Comparison of ENCODE assay signal across 1 cellular context in the genomic region with DNA sequence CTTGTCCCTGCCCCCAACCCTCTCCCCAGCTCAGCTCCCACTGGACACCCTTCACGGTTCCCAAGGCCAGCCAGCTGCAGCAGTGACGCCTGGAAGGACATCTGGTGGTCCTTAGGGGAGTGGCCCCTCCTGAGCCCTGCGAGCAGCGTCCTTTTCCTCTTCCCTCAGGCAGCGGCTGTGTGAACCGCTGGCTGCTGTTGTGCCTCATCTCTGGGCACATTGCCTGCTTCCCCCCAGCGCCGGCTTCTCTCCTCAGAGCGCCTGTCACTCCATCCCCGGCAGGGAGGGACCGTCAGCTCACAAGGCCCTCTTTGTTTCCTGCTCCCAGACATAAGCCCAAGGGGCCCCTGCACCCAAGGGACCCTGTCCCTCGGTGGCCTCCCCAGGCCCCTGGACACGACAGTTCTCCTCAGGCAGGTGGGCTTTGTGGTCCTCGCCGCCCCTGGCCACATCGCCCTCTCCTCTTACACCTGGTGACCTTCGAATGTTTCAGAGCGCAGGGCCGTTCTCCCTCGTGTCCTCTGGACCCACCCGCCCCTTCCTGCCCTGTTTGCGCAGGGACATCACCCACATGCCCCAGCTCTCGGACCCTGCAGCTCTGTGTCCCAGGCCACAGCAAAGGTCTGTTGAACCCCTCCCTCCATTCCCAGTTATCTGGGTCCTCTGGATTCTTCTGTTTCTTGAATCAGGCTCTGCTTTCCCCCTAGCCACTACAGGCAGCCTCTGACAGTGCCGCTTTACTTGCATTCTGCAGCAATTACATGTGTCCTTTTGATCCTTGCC.
TF ChIP-seq lines count a peak whose summit lies in the region.

No MANE protein-coding gene starts in this region.

TF ChIP-seq in HepG2, 621 proteins besides CTCF, POLR2A, EP300 and RAD21 (continued from another document and continues in another):
- TF ChIP-seq, protein P1, sequence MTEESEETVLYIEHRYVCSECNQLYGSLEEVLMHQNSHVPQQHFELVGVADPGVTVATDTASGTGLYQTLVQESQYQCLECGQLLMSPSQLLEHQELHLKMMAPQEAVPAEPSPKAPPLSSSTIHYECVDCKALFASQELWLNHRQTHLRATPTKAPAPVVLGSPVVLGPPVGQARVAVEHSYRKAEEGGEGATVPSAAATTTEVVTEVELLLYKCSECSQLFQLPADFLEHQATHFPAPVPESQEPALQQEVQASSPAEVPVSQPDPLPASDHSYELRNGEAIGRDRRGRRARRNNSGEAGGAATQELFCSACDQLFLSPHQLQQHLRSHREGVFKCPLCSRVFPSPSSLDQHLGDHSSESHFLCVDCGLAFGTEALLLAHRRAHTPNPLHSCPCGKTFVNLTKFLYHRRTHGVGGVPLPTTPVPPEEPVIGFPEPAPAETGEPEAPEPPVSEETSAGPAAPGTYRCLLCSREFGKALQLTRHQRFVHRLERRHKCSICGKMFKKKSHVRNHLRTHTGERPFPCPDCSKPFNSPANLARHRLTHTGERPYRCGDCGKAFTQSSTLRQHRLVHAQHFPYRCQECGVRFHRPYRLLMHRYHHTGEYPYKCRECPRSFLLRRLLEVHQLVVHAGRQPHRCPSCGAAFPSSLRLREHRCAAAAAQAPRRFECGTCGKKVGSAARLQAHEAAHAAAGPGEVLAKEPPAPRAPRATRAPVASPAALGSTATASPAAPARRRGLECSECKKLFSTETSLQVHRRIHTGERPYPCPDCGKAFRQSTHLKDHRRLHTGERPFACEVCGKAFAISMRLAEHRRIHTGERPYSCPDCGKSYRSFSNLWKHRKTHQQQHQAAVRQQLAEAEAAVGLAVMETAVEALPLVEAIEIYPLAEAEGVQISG (CRISPR knock-in tag; IDR thresholded peaks at IDR 0.05) = peak; percentile 80
- peak; percentile 91 for TF ChIP-seq ZNF768 (CRISPR knock-in tag; IDR thresholded peaks at IDR 0.05)
- TF ChIP-seq, protein P2, sequence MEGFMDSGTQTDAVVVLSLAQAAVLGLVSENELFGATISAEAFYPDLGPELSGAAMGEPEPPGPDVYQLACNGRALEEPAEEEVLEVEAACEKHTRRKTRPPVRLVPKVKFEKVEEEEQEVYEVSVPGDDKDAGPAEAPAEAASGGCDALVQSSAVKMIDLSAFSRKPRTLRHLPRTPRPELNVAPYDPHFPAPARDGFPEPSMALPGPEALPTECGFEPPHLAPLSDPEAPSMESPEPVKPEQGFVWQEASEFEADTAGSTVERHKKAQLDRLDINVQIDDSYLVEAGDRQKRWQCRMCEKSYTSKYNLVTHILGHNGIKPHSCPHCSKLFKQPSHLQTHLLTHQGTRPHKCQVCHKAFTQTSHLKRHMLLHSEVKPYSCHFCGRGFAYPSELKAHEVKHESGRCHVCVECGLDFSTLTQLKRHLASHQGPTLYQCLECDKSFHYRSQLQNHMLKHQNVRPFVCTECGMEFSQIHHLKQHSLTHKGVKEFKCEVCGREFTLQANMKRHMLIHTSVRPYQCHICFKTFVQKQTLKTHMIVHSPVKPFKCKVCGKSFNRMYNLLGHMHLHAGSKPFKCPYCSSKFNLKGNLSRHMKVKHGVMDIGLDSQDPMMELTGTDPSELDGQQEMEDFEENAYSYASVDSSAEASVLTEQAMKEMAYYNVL (CRISPR knock-in tag; IDR thresholded peaks at IDR 0.05; ENCODE audit: borderline replicate concordance) = no peak; the same call in 1 of the 2 replicates
- no peak for TF ChIP-seq ZNF138 (CRISPR knock-in tag; IDR thresholded peaks at IDR 0.05; ENCODE audit: low read depth)
- peak; percentile 91 for TF ChIP-seq NRL (CRISPR knock-in tag; IDR thresholded peaks at IDR 0.05; ENCODE audit: borderline replicate concordance)
- TF ChIP-seq FOXK1 (CRISPR knock-in tag; IDR thresholded peaks at IDR 0.05; ENCODE audit: borderline replicate concordance, low read depth) = no peak
- TF ChIP-seq SCMH1 (CRISPR knock-in tag; IDR thresholded peaks at IDR 0.05; ENCODE audit: borderline replicate concordance) = no peak
- TF ChIP-seq ZFP36L2 (CRISPR knock-in tag; IDR thresholded peaks at IDR 0.05) = no peak
- TF ChIP-seq, protein P3, sequence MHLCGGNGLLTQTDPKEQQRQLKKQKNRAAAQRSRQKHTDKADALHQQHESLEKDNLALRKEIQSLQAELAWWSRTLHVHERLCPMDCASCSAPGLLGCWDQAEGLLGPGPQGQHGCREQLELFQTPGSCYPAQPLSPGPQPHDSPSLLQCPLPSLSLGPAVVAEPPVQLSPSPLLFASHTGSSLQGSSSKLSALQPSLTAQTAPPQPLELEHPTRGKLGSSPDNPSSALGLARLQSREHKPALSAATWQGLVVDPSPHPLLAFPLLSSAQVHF (CRISPR knock-in tag; IDR thresholded peaks at IDR 0.05) = no peak
- peak; percentile 55 for TF ChIP-seq CBX1 (IDR thresholded peaks at IDR 0.05; ENCODE audit: low read depth)
- TF ChIP-seq, protein P4, sequence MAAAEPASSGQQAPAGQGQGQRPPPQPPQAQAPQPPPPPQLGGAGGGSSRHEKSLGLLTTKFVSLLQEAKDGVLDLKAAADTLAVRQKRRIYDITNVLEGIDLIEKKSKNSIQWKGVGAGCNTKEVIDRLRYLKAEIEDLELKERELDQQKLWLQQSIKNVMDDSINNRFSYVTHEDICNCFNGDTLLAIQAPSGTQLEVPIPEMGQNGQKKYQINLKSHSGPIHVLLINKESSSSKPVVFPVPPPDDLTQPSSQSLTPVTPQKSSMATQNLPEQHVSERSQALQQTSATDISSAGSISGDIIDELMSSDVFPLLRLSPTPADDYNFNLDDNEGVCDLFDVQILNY (CRISPR knock-in tag; conservative IDR thresholded peaks at IDR 0.05) = no peak
- no peak for TF ChIP-seq MIER3 (CRISPR knock-in tag; IDR thresholded peaks at IDR 0.05; ENCODE audit: borderline replicate concordance)
- TF ChIP-seq ZNF264 (CRISPR knock-in tag; IDR thresholded peaks at IDR 0.05) = peak; percentile 33; the same call in 1 of the 2 replicates
- TF ChIP-seq CCDC6 (CRISPR knock-in tag; IDR thresholded peaks at IDR 0.05) = 0 out of 2 replicates have a peak, but pooled peaks have one; percentile 23
- TF ChIP-seq, protein P5, sequence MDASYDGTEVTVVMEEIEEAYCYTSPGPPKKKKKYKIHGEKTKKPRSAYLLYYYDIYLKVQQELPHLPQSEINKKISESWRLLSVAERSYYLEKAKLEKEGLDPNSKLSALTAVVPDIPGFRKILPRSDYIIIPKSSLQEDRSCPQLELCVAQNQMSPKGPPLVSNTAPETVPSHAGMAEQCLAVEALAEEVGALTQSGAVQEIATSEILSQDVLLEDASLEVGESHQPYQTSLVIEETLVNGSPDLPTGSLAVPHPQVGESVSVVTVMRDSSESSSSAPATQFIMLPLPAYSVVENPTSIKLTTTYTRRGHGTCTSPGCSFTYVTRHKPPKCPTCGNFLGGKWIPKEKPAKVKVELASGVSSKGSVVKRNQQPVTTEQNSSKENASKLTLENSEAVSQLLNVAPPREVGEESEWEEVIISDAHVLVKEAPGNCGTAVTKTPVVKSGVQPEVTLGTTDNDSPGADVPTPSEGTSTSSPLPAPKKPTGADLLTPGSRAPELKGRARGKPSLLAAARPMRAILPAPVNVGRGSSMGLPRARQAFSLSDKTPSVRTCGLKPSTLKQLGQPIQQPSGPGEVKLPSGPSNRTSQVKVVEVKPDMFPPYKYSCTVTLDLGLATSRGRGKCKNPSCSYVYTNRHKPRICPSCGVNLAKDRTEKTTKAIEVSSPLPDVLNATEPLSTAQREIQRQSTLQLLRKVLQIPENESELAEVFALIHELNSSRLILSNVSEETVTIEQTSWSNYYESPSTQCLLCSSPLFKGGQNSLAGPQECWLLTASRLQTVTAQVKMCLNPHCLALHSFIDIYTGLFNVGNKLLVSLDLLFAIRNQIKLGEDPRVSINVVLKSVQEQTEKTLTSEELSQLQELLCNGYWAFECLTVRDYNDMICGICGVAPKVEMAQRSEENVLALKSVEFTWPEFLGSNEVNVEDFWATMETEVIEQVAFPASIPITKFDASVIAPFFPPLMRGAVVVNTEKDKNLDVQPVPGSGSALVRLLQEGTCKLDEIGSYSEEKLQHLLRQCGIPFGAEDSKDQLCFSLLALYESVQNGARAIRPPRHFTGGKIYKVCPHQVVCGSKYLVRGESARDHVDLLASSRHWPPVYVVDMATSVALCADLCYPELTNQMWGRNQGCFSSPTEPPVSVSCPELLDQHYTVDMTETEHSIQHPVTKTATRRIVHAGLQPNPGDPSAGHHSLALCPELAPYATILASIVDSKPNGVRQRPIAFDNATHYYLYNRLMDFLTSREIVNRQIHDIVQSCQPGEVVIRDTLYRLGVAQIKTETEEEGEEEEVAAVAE (CRISPR knock-in tag; IDR thresholded peaks at IDR 0.05; ENCODE audit: borderline replicate concordance) = 0 out of 2 replicates have a peak, but pooled peaks have one; percentile 31
- 0 out of 2 replicates have a peak, but pooled peaks have one; percentile 16 for TF ChIP-seq SOX5 (CRISPR knock-in tag; IDR thresholded peaks at IDR 0.05; ENCODE audit: borderline replicate concordance)
- TF ChIP-seq JUND (CRISPR knock-in tag; IDR thresholded peaks at IDR 0.05) = peak; percentile 5; the same call in 1 of the 2 replicates
- TF ChIP-seq, protein P6, sequence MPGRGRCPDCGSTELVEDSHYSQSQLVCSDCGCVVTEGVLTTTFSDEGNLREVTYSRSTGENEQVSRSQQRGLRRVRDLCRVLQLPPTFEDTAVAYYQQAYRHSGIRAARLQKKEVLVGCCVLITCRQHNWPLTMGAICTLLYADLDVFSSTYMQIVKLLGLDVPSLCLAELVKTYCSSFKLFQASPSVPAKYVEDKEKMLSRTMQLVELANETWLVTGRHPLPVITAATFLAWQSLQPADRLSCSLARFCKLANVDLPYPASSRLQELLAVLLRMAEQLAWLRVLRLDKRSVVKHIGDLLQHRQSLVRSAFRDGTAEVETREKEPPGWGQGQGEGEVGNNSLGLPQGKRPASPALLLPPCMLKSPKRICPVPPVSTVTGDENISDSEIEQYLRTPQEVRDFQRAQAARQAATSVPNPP (CRISPR knock-in tag; IDR thresholded peaks at IDR 0.05) = 0 out of 2 replicates have a peak, but pooled peaks have one; percentile 17
- no peak for TF ChIP-seq MYNN (CRISPR knock-in tag; IDR thresholded peaks at IDR 0.05; ENCODE audit: low read depth)
- TF ChIP-seq, protein P7, sequence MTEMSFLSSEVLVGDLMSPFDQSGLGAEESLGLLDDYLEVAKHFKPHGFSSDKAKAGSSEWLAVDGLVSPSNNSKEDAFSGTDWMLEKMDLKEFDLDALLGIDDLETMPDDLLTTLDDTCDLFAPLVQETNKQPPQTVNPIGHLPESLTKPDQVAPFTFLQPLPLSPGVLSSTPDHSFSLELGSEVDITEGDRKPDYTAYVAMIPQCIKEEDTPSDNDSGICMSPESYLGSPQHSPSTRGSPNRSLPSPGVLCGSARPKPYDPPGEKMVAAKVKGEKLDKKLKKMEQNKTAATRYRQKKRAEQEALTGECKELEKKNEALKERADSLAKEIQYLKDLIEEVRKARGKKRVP (CRISPR knock-in tag; IDR thresholded peaks at IDR 0.05) = no peak
- TF ChIP-seq ZNF136 (CRISPR knock-in tag; IDR thresholded peaks at IDR 0.05; ENCODE audit: low read depth) = peak; percentile 81; the same call in 1 of the 2 replicates
- TF ChIP-seq ZNF709 (CRISPR knock-in tag; IDR thresholded peaks at IDR 0.05) = peak; percentile 76; the same call in 1 of the 2 replicates
- TF ChIP-seq ZMYM4 (CRISPR knock-in tag; IDR thresholded peaks at IDR 0.05) = peak; percentile 42; the same call in 1 of the 2 replicates
- TF ChIP-seq TCF12 (IDR thresholded peaks at IDR 0.05) = no peak
- no peak for TF ChIP-seq TCF12 (CRISPR knock-in tag; IDR thresholded peaks at IDR 0.05)
- no peak for TF ChIP-seq FOXP1 (IDR thresholded peaks at IDR 0.05)
- no peak for TF ChIP-seq FOXP1 (CRISPR knock-in tag; IDR thresholded peaks at IDR 0.05)
- no peak for TF ChIP-seq ZNF841 (CRISPR knock-in tag; IDR thresholded peaks at IDR 0.05; ENCODE audit: borderline replicate concordance)
- TF ChIP-seq HNRNPK (IDR thresholded peaks at IDR 0.05; ENCODE audit: low read depth, low read length, poor library complexity, severe bottlenecking) = no peak
- TF ChIP-seq, protein P8, sequence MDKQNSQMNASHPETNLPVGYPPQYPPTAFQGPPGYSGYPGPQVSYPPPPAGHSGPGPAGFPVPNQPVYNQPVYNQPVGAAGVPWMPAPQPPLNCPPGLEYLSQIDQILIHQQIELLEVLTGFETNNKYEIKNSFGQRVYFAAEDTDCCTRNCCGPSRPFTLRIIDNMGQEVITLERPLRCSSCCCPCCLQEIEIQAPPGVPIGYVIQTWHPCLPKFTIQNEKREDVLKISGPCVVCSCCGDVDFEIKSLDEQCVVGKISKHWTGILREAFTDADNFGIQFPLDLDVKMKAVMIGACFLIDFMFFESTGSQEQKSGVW (CRISPR knock-in tag; IDR thresholded peaks at IDR 0.05; ENCODE audit: borderline replicate concordance) = no peak
- no peak; the same call in 1 of the 2 replicates for TF ChIP-seq ZNF317 (CRISPR knock-in tag; IDR thresholded peaks at IDR 0.05)
- no peak for TF ChIP-seq ZNF570 (CRISPR knock-in tag; IDR thresholded peaks at IDR 0.05; ENCODE audit: borderline replicate concordance)
- TF ChIP-seq ZSCAN22 (CRISPR knock-in tag; IDR thresholded peaks at IDR 0.05) = peak; percentile 52; the same call in 1 of the 2 replicates
- TF ChIP-seq, protein P9, sequence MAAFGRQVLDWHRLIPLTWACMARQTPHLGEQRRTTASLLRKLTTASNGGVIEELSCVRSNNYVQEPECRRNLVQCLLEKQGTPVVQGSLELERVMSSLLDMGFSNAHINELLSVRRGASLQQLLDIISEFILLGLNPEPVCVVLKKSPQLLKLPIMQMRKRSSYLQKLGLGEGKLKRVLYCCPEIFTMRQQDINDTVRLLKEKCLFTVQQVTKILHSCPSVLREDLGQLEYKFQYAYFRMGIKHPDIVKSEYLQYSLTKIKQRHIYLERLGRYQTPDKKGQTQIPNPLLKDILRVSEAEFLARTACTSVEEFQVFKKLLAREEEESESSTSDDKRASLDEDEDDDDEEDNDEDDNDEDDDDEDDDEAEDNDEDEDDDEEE (CRISPR knock-in tag; IDR thresholded peaks at IDR 0.05) = peak; percentile 24; the same call in 1 of the 2 replicates
- TF ChIP-seq, protein P10, sequence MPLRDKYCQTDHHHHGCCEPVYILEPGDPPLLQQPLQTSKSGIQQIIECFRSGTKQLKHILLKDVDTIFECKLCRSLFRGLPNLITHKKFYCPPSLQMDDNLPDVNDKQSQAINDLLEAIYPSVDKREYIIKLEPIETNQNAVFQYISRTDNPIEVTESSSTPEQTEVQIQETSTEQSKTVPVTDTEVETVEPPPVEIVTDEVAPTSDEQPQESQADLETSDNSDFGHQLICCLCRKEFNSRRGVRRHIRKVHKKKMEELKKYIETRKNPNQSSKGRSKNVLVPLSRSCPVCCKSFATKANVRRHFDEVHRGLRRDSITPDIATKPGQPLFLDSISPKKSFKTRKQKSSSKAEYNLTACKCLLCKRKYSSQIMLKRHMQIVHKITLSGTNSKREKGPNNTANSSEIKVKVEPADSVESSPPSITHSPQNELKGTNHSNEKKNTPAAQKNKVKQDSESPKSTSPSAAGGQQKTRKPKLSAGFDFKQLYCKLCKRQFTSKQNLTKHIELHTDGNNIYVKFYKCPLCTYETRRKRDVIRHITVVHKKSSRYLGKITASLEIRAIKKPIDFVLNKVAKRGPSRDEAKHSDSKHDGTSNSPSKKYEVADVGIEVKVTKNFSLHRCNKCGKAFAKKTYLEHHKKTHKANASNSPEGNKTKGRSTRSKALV (CRISPR knock-in tag; IDR thresholded peaks at IDR 0.05) = peak; percentile 95
- no peak for TF ChIP-seq ZNF652 (CRISPR knock-in tag; IDR thresholded peaks at IDR 0.05; ENCODE audit: borderline replicate concordance, low read depth)
- TF ChIP-seq GABPB1 (CRISPR knock-in tag; IDR thresholded peaks at IDR 0.05) = peak; percentile 71; the same call in 1 of the 2 replicates
- peak; percentile 67; the same call in 1 of the 2 replicates for TF ChIP-seq KMT2B (CRISPR knock-in tag; IDR thresholded peaks at IDR 0.05)
- 0 out of 2 replicates have a peak, but pooled peaks have one; percentile 44 for TF ChIP-seq RCOR2 (CRISPR knock-in tag; IDR thresholded peaks at IDR 0.05)
- TF ChIP-seq ZNF75D (CRISPR knock-in tag; IDR thresholded peaks at IDR 0.05; ENCODE audit: borderline replicate concordance) = no peak
- TF ChIP-seq FOSL2 (CRISPR knock-in tag; IDR thresholded peaks at IDR 0.05) = no peak
- peak; percentile 85 for TF ChIP-seq MEF2D (CRISPR knock-in tag; IDR thresholded peaks at IDR 0.05)
